Comparison of ENCODE assay signal across 9 cellular contexts in genomic region chr2:24984912-24985311, GRCh38. TPM values are rescaled to one million over a fixed set of nuclear protein-coding genes. Genes with fewer than 3 reads are reported as not detected.
DNase-seq lines count a peak whose midpoint lies in the region; ATAC-seq and TF ChIP-seq lines count a peak whose summit lies in the region.
"Had no signal": no experiment of that assay in that cellular context is flagged by ENCODE, and none has a peak within 500 bp of the region (broad histone marks: within the 10 kb centered on the region; RNA-seq: fewer than 3 reads in every experiment).

No MANE protein-coding gene starts in this region.

- ATAC-seq in HG03045 (IDR thresholded peaks at IDR 0.05; ENCODE audit: unreplicated experiment), result no peak
- ATAC-seq in HG03354 (IDR thresholded peaks at IDR 0.05; ENCODE audit: poor library complexity, severe bottlenecking, unreplicated experiment), result no peak
- ATAC-seq in HG03457 (IDR thresholded peaks at IDR 0.05; ENCODE audit: unreplicated experiment), result no peak
- ATAC-seq: activated T-cell treated with anti-CD3 and anti-CD28 coated beads, Interleukin-2, amount 50 U/mL, for 4 hours had no signal

- H3K4me3 ChIP-seq in hepatocyte, result no peak overlapping the region
- no peak overlapping the region for H3K4me3 ChIP-seq in smooth muscle cell

- DNase-seq in NCI-H1417 treated with DMSO at 0.1 percent for 48 hours (lab: John Stamatoyannopoulos, UW) (peak; percentile 53), hepatocyte (ENCODE audit: low spot score) (peak; percentile 71), smooth muscle cell (lab: John Stamatoyannopoulos, UW; ENCODE audit: unreplicated experiment) (no peak)
- DNase-seq: activated T-cell treated with anti-CD3 and anti-CD28 coated beads, Interleukin-2, amount 50 U/mL, for 4 hours; foreskin fibroblast had no signal

- peak overlapping the region; percentile 51 for H3K27ac ChIP-seq in angular gyrus (ENCODE audit: low read depth, low read length)
- no peak overlapping the region for H3K27ac ChIP-seq in hepatocyte
- peak overlapping the region; percentile 13 for H3K27ac ChIP-seq in smooth muscle cell (ENCODE audit: low read depth)

- H3K4me1 ChIP-seq in hepatocyte (ENCODE audit: insufficient read depth) (peaks cover 18% of the 10 kb centered on the region), smooth muscle cell (ENCODE audit: low read depth) (peaks cover 10% of the 10 kb centered on the region)

- H4K20me1 ChIP-seq in hepatocyte (ENCODE audit: insufficient read depth, poor library complexity, severe bottlenecking), result no peaks in the 10 kb centered on the region
- no peaks in the 10 kb centered on the region for H4K20me1 ChIP-seq in smooth muscle cell (ENCODE audit: low read depth)

- no peak overlapping the region for H2AFZ ChIP-seq in hepatocyte
- H2AFZ ChIP-seq in smooth muscle cell (ENCODE audit: low read depth), result no peak overlapping the region

- no peaks in the 10 kb centered on the region for H3K79me2 ChIP-seq in hepatocyte
- H3K79me2 ChIP-seq in smooth muscle cell (ENCODE audit: low read depth), result no peaks in the 10 kb centered on the region

- H3K36me3 ChIP-seq in hepatocyte (replicated peaks; ENCODE audit: insufficient read depth, low read depth), result no peaks in the 10 kb centered on the region
- no peaks in the 10 kb centered on the region for H3K36me3 ChIP-seq in smooth muscle cell (ENCODE audit: low read depth)

- no peaks in the 10 kb centered on the region for H3K9me2 ChIP-seq in hepatocyte (replicated peaks; ENCODE audit: insufficient read depth)

- TF ChIP-seq CTCF in hepatocyte (IDR thresholded peaks at IDR 0.05; ENCODE audit: poor library complexity) (no peak), smooth muscle cell (IDR thresholded peaks at IDR 0.05; ENCODE audit: borderline replicate concordance, insufficient read depth, poor library complexity, severe bottlenecking) (no peak)

- H3K4me2 ChIP-seq in hepatocyte, result peak overlapping the region; percentile 28
- peak overlapping the region; percentile 41 for H3K4me2 ChIP-seq in smooth muscle cell

- WGBS in hepatocyte (ENCODE audit: low lambda C conversion rate, missing lambda C conversion rate), result 31% methylated on average over 8 of the region's 8 CpGs
- 13% methylated on average over 8 of the region's 8 CpGs for WGBS in smooth muscle cell (ENCODE audit: low lambda C conversion rate)

- no peaks in the 10 kb centered on the region for H3K9me3 ChIP-seq in hepatocyte (ENCODE audit: low read depth)
- no peaks in the 10 kb centered on the region for H3K9me3 ChIP-seq in smooth muscle cell (replicated peaks; ENCODE audit: low read depth)

- no peaks in the 10 kb centered on the region for H3K27me3 ChIP-seq in hepatocyte
- no peaks in the 10 kb centered on the region for H3K27me3 ChIP-seq in smooth muscle cell (ENCODE audit: low read depth)

- H3K9ac ChIP-seq in smooth muscle cell (ENCODE audit: low read depth), result no peak overlapping the region

- no peaks in the 10 kb centered on the region for H3F3A ChIP-seq in smooth muscle cell (ENCODE audit: low read depth)

RNA-seq across cellular contexts. Expression of gene DNAJC27, which starts 13.2 kb away (rescaled TPM):
- total RNA-seq in hepatocyte, result 4.4 and 6.9 TPM in 2 replicates
- polyA plus RNA-seq in hepatocyte, result 4.3 and 6.6 TPM in 2 replicates
- total RNA-seq in smooth muscle cell, result 4.4 and 8.4 TPM in 2 replicates
- polyA plus RNA-seq in smooth muscle cell, result 1.4 and 2.2 TPM in 2 replicates

RNA-seq across cellular contexts. Expression of gene EFR3B, which starts 57.0 kb away (rescaled TPM):
- total RNA-seq in hepatocyte, result 2.0 and 2.7 TPM in 2 replicates
- 1.1 and 1.6 TPM in 2 replicates for polyA plus RNA-seq in hepatocyte
- total RNA-seq in smooth muscle cell, result 4.1 and 5.2 TPM in 2 replicates
- 3.5 and 4.0 TPM in 2 replicates for polyA plus RNA-seq in smooth muscle cell
